Comparison of ENCODE assay signal across 1 cellular context in the genomic region with DNA sequence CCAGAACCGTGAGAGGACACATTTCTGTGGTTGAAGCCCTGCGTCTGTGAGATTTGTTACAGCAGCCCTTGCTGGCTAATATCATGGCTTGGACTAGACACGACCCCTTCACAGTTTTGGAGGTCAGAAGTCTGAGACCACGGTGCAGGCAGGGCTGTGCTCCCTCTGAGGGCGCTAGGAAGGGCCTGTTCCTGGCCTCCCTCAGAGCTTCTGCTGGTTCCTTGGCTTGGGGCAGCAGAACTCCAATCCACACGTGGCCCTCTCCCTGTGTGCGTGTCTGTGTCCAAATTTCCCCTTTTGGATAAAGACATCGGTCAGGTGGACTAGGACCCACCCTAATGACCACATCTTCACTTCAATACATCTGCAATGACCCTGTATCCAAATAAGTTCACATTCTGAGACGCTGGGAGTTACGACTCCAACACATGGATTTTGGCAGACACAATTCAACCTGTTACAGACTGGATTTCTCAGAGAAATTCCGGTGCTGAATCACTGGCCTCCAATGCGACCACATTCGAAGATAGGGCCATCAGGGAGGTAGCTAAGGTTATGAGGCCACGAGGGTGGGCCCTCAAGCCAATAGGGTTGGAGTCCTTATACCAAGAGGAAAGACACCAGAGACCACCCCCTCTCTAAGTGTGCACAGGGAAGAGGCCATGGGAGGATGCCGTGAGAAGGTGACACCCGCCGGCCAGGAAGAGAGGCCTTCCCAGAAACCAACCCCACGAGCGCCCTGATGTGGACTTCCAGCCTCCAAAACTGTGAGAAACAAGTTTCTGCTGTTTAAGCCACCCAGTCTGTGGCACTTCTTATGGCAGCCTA.
TF ChIP-seq lines count a peak whose summit lies in the region.

No MANE protein-coding gene starts in this region.

TF ChIP-seq in HepG2, 621 proteins besides CTCF, POLR2A, EP300 and RAD21:
- TF ChIP-seq ZNF556 (CRISPR knock-in tag; IDR thresholded peaks at IDR 0.05; ENCODE audit: borderline replicate concordance): no peak
- TF ChIP-seq TBP (CRISPR knock-in tag; IDR thresholded peaks at IDR 0.05): no peak
- TF ChIP-seq, protein P1, sequence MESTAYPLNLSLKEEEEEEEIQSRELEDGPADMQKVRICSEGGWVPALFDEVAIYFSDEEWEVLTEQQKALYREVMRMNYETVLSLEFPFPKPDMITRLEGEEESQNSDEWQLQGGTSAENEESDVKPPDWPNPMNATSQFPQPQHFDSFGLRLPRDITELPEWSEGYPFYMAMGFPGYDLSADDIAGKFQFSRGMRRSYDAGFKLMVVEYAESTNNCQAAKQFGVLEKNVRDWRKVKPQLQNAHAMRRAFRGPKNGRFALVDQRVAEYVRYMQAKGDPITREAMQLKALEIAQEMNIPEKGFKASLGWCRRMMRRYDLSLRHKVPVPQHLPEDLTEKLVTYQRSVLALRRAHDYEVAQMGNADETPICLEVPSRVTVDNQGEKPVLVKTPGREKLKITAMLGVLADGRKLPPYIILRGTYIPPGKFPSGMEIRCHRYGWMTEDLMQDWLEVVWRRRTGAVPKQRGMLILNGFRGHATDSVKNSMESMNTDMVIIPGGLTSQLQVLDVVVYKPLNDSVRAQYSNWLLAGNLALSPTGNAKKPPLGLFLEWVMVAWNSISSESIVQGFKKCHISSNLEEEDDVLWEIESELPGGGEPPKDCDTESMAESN (CRISPR knock-in tag; conservative IDR thresholded peaks at IDR 0.05): no peak
- TF ChIP-seq MED8 (CRISPR knock-in tag; IDR thresholded peaks at IDR 0.05; ENCODE audit: insufficient replicate concordance): no peak
- TF ChIP-seq NPAS2 (CRISPR knock-in tag; IDR thresholded peaks at IDR 0.05; ENCODE audit: borderline replicate concordance): no peak
- TF ChIP-seq ZNF343 (CRISPR knock-in tag; IDR thresholded peaks at IDR 0.05): no peak
- no peak for TF ChIP-seq EZH2 (conservative IDR thresholded peaks at IDR 0.05; ENCODE audit: low read depth, low read length)
- no peak for TF ChIP-seq SP4 (CRISPR knock-in tag; IDR thresholded peaks at IDR 0.05)
TF ChIP-seq in HepG2: peak in this region for 0.
